Comparison of ENCODE assay signal across 29 cellular contexts in genomic region chrX:130034178-130034577, GRCh38.
"Had no signal": no experiment of that assay in that cellular context is flagged by ENCODE, and none has a peak within 500 bp of the region (broad histone marks: within the 10 kb centered on the region; RNA-seq: fewer than 3 reads in every experiment).

No MANE protein-coding gene starts in this region.

- H3K4me3 Mint-ChIP-seq: natural killer cell; nephron; neural progenitor cell; stimulated activated memory B cell treated with anti-CD40 and anti-IgM and Interleukin-4, amounts not matched to agents 10 μg/mL and 1 μg/mL and 100 μg/mL, for 72 hours; stimulated activated naive CD8-positive, alpha-beta T cell treated with anti-CD3 and anti-CD28 coated beads, Interleukin-15, Interleukin-2, amounts not matched to agents 100 ng/mL and 50 ng/mL, for 24 hours had no signal

- H3K27ac Mint-ChIP-seq: natural killer cell; nephron; neural progenitor cell; progenitor cell of endocrine pancreas; stimulated activated memory B cell treated with anti-CD40 and anti-IgM and Interleukin-4, amounts not matched to agents 10 μg/mL and 1 μg/mL and 100 μg/mL, for 72 hours; stimulated activated naive CD8-positive, alpha-beta T cell treated with anti-CD3 and anti-CD28 coated beads, Interleukin-15, Interleukin-2, amounts not matched to agents 100 ng/mL and 50 ng/mL, for 24 hours had no signal

- H3K27me3 ChIP-seq: neural progenitor cell, ovary, spleen, stomach, thyroid gland, tibial nerve, upper lobe of left lung, vagina had no signal

- H3K4me2 ChIP-seq: neural progenitor cell, smooth muscle cell had no signal

- DNase-seq: natural killer cell; occipital lobe; ovary; psoas muscle; right cardiac atrium; spleen; stimulated activated CD4-positive, alpha-beta T cell treated with anti-CD3 and anti-CD28 coated beads, Interleukin-12 subunit alpha, Interleukin-12 subunit beta, amount 100 ng/mL, for 4 hours; stimulated activated CD4-positive, alpha-beta T cell treated with anti-CD3 and anti-CD28 coated beads, Interleukin-1b, Interleukin-23, amount 100 ng/mL, for 48 hours; stimulated activated CD4-positive, alpha-beta T cell treated with anti-CD3 and anti-CD28 coated beads, Interleukin-4, amount 100 ng/mL, for 1 hour; stimulated activated CD4-positive, alpha-beta T cell treated with anti-CD3 and anti-CD28 coated beads, Interleukin-4, amount 100 ng/mL, for 4 hours; stimulated activated CD8-positive, alpha-beta memory T cell treated with anti-CD3 and anti-CD28 coated beads, Interleukin-4, amount 100 ng/mL, for 48 hours; stimulated activated naive CD4-positive, alpha-beta T cell treated with Interleukin-2 at 50 U/mL for 16 hours; stomach; thyroid gland; trophoblast cell; upper lobe of left lung had no signal

- H3K4me3 ChIP-seq: neural progenitor cell, ovary, psoas muscle, skin epidermis, smooth muscle cell, spleen, stomach, thoracic aorta, thyroid gland, tibial nerve, upper lobe of left lung, vagina had no signal

- H3K9me3 Mint-ChIP-seq: natural killer cell; neural progenitor cell; stimulated activated memory B cell treated with anti-CD40 and anti-IgM and Interleukin-4, amounts not matched to agents 10 μg/mL and 1 μg/mL and 100 μg/mL, for 72 hours; stimulated activated naive CD8-positive, alpha-beta T cell treated with anti-CD3 and anti-CD28 coated beads, Interleukin-15, Interleukin-2, amounts not matched to agents 100 ng/mL and 50 ng/mL, for 24 hours had no signal

- ATAC-seq: natural killer cell; psoas muscle; right cardiac atrium; sciatic nerve; stimulated activated memory B cell treated with anti-CD40 and anti-IgM and Interleukin-4, amounts not matched to agents 10 μg/mL and 1 μg/mL and 100 μg/mL, for 72 hours had no signal

- H3K36me3 Mint-ChIP-seq: natural killer cell had no signal

- H3K79me2 ChIP-seq: parathyroid adenoma had no signal

- H3K9me3 ChIP-seq: ovary, psoas muscle, spleen, stomach, thoracic aorta, thyroid gland, tibial nerve, upper lobe of left lung, vagina had no signal

- H3K4me1 ChIP-seq: neural progenitor cell, parathyroid adenoma, psoas muscle, spleen, stomach, thyroid gland, tibial nerve, upper lobe of left lung, vagina had no signal

- H3K27me3 Mint-ChIP-seq: progenitor cell of endocrine pancreas; stimulated activated memory B cell treated with anti-CD40 and anti-IgM and Interleukin-4, amounts not matched to agents 10 μg/mL and 1 μg/mL and 100 μg/mL, for 72 hours; stimulated activated naive CD8-positive, alpha-beta T cell treated with anti-CD3 and anti-CD28 coated beads, Interleukin-15, Interleukin-2, amounts not matched to agents 100 ng/mL and 50 ng/mL, for 24 hours had no signal

- H2AFZ ChIP-seq: neural progenitor cell, parathyroid adenoma had no signal

- H3K36me3 ChIP-seq: neural progenitor cell, ovary had no signal

- H3K9ac ChIP-seq: neural progenitor cell, parathyroid adenoma had no signal

- H3K27ac ChIP-seq: neural progenitor cell, ovary, parathyroid adenoma, psoas muscle, skin epidermis, spleen, stomach, thoracic aorta, thyroid gland, tibial nerve, upper lobe of left lung, vagina had no signal

- FAIRE-seq: urothelium cell line had no signal

- H3K4me1 Mint-ChIP-seq: natural killer cell; stimulated activated memory B cell treated with anti-CD40 and anti-IgM and Interleukin-4, amounts not matched to agents 10 μg/mL and 1 μg/mL and 100 μg/mL, for 72 hours had no signal
